Comparison of ENCODE assay signal across 3 cellular contexts in genomic region chr10:126379166-126379565, GRCh38. TPM values are rescaled to one million over a fixed set of nuclear protein-coding genes. Genes with fewer than 3 reads are reported as not detected.
"Had no signal": no experiment of that assay in that cellular context is flagged by ENCODE, and none has a peak within 500 bp of the region (broad histone marks: within the 10 kb centered on the region; RNA-seq: fewer than 3 reads in every experiment).

No MANE protein-coding gene starts in this region.

RNA-seq across cellular contexts. Expression of gene ADAM12, which starts 9.1 kb away (rescaled TPM):
- total RNA-seq: HepG2, HT-29 had no signal
- polyA plus RNA-seq: HepG2, IgD-negative memory B cell had no signal
